ENCODE assay signal across 19 cellular contexts in the genomic region with DNA sequence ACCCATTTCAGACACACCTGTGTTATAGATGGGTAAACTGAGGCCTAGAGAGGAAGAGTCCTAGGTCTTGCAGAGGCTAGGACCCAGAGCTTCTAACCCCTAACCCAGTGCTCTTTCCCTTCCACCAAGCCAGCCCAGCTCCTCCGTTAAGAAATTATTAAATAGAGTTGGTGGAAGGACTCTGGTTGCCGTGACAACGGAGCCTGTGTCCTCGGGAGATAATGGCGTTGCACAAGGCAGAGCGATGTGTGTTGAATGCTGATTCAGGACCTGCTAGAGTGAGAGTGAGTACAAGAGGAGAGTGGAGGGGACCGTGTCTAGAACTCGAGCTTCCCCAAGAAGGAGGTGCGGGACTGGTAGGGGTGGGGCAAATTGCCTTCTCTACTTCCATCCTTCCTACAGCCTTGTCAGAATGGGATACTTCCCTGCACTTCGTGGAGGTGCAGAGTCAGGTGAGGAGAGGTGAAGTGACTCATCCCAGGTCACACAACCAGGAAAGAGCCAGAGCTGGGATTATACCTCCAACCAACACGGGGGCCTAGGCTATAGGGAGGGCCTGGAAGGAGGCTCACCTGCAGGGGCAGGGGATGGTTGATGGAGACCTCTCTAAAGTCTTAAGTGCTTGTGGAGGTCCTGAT. TPM values are rescaled to one million over a fixed set of nuclear protein-coding genes. Genes with fewer than 3 reads are reported as not detected.
DNase-seq lines count a peak whose midpoint lies in the region; ATAC-seq, FAIRE-seq and TF ChIP-seq lines count a peak whose summit lies in the region.
"Had no signal": no experiment of that assay in that cellular context is flagged by ENCODE, and none has a peak within 500 bp of the region (broad histone marks: within the 10 kb centered on the region; RNA-seq: fewer than 3 reads in every experiment).

No MANE protein-coding gene starts in this region.

- TF ChIP-seq POLR2A in GM12892 (IDR thresholded peaks at IDR 0.05; ENCODE audit: low read depth, low read length) = no peak

- no peak overlapping the region for H3K4me3 ChIP-seq in fibroblast of pulmonary artery (replicated peaks; ENCODE audit: low read depth, low read length)
- H3K4me3 ChIP-seq in neural cell (ENCODE audit: low read length) = peak overlapping the region; percentile 52
- H3K4me3 ChIP-seq: right atrium auricular region, upper lobe of right lung had no signal

- H2AFZ ChIP-seq in neural cell (ENCODE audit: low read depth, low read length) = no peak overlapping the region

- TF ChIP-seq EP300 in neural cell (conservative IDR thresholded peaks at IDR 0.05; ENCODE audit: poor library complexity, severe bottlenecking) = peak; percentile 39

- no peaks in the 10 kb centered on the region for H3K9me3 ChIP-seq in neural cell (ENCODE audit: low read length)
- H3K9me3 ChIP-seq: right atrium auricular region, upper lobe of right lung had no signal

- ATAC-seq in activated CD4-positive, CD25-positive, alpha-beta regulatory T cell treated with anti-CD3 and anti-CD28 coated beads, Interleukin-2, amount 50 U/mL, for 24 hours = no peak
- ATAC-seq in HG03045 (IDR thresholded peaks at IDR 0.05; ENCODE audit: unreplicated experiment) = no peak
- ATAC-seq: activated T-cell treated with anti-CD3 and anti-CD28 coated beads, Interleukin-2, amount 50 U/mL, for 4 hours; Right ventricle myocardium inferior; upper lobe of right lung had no signal

- no peak for FAIRE-seq in GM12892 (lab: Jason Lieb, UNC)

- TF ChIP-seq CTCF in fibroblast of pulmonary artery (IDR thresholded peaks at IDR 0.05; ENCODE audit: low read length, missing control alignments) = no peak
- no peak for TF ChIP-seq CTCF in neural cell (IDR thresholded peaks at IDR 0.05; ENCODE audit: poor library complexity, severe bottlenecking)

- DNase-seq in ELR (ENCODE audit: low read depth) (peak; percentile 6), NCI-H2227 (lab: John Stamatoyannopoulos, UW; ENCODE audit: unreplicated experiment) (peak; percentile 77), fibroblast of pulmonary artery (ENCODE audit: low read depth) (peak; percentile 16), GOT3 (lab: John Stamatoyannopoulos, UW) (no peak), GM12892 (ENCODE audit: insufficient read length) (no peak)
- DNase-seq: activated CD4-positive, alpha-beta T cell treated with anti-CD3 and anti-CD28 coated beads, Interleukin-2, amount 10 ng/mL, durations not matched to agents 7 days and 5 days; activated T-cell treated with anti-CD3 and anti-CD28 coated beads, Interleukin-2, amount 50 U/mL, for 4 hours; DND-41; NCI-H1105 treated with DMSO at 0.1 percent for 48 hours; NCI-H82; stimulated activated CD4-positive, alpha-beta T cell treated with anti-CD3 and anti-CD28 coated beads, Interleukin-4, amount 100 ng/mL, for 24 hours; upper lobe of right lung had no signal

- H3K9me2 ChIP-seq in neural cell (ENCODE audit: insufficient read depth, low read length) = no peaks in the 10 kb centered on the region

- H4K20me1 ChIP-seq in neural cell (ENCODE audit: insufficient read depth) = no peaks in the 10 kb centered on the region

- no peaks in the 10 kb centered on the region for H3K27me3 ChIP-seq in neural cell (ENCODE audit: insufficient read depth, low read depth, low read length)
- H3K27me3 ChIP-seq: right atrium auricular region, upper lobe of right lung had no signal

- H3K27ac ChIP-seq in neural cell (ENCODE audit: low read length) = peak overlapping the region; percentile 82
- H3K27ac ChIP-seq: right atrium auricular region, upper lobe of right lung had no signal

- no peaks in the 10 kb centered on the region for H3K36me3 ChIP-seq in neural cell (ENCODE audit: insufficient read depth, low read length)
- H3K36me3 ChIP-seq: right atrium auricular region, upper lobe of right lung had no signal

- peak; percentile 41 for TF ChIP-seq RAD21 in neural cell (conservative IDR thresholded peaks at IDR 0.05)

- peak overlapping the region; percentile 51 for H3K9ac ChIP-seq in neural cell (ENCODE audit: low read length)

- no peaks in the 10 kb centered on the region for H3F3A ChIP-seq in neural cell (ENCODE audit: insufficient read depth, low read length, poor library complexity, severe bottlenecking)

- peak overlapping the region; percentile 42 for H3K4me2 ChIP-seq in neural cell (ENCODE audit: low read length)

- peaks cover 22% of the 10 kb centered on the region for H3K79me2 ChIP-seq in neural cell (replicated peaks; ENCODE audit: insufficient read depth, low read length)

TF ChIP-seq in neural cell, 6 proteins besides CTCF, POLR2A, EP300 and RAD21:
- TF ChIP-seq SMC3 (conservative IDR thresholded peaks at IDR 0.05; ENCODE audit: poor library complexity) = peak; percentile 39
- TF ChIP-seq, protein P1, sequence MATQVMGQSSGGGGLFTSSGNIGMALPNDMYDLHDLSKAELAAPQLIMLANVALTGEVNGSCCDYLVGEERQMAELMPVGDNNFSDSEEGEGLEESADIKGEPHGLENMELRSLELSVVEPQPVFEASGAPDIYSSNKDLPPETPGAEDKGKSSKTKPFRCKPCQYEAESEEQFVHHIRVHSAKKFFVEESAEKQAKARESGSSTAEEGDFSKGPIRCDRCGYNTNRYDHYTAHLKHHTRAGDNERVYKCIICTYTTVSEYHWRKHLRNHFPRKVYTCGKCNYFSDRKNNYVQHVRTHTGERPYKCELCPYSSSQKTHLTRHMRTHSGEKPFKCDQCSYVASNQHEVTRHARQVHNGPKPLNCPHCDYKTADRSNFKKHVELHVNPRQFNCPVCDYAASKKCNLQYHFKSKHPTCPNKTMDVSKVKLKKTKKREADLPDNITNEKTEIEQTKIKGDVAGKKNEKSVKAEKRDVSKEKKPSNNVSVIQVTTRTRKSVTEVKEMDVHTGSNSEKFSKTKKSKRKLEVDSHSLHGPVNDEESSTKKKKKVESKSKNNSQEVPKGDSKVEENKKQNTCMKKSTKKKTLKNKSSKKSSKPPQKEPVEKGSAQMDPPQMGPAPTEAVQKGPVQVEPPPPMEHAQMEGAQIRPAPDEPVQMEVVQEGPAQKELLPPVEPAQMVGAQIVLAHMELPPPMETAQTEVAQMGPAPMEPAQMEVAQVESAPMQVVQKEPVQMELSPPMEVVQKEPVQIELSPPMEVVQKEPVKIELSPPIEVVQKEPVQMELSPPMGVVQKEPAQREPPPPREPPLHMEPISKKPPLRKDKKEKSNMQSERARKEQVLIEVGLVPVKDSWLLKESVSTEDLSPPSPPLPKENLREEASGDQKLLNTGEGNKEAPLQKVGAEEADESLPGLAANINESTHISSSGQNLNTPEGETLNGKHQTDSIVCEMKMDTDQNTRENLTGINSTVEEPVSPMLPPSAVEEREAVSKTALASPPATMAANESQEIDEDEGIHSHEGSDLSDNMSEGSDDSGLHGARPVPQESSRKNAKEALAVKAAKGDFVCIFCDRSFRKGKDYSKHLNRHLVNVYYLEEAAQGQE (IDR thresholded peaks at IDR 0.05; ENCODE audit: borderline replicate concordance) = peak; percentile 88
- peak; percentile 59 for TF ChIP-seq POLR2AphosphoS5 (IDR thresholded peaks at IDR 0.05)
- no peak for TF ChIP-seq TAF1 (IDR thresholded peaks at IDR 0.05; ENCODE audit: low read depth)
- no peak for TF ChIP-seq EZH2 (IDR thresholded peaks at IDR 0.05; ENCODE audit: borderline replicate concordance, insufficient read depth, low read length, poor library complexity, severe bottlenecking)
- no peak for TF ChIP-seq MXI1 (conservative IDR thresholded peaks at IDR 0.05; ENCODE audit: poor library complexity, severe bottlenecking)

RNA-seq across cellular contexts. Expression of a gene that starts 8.6 kb away (rescaled TPM):
- 43.2 and 52.0 TPM in 2 replicates for polyA plus RNA-seq in neural cell
- polyA minus RNA-seq in neural cell = 61.6 and 66.3 TPM in 2 replicates
- not detected for polyA plus RNA-seq in GM12892 (2012; ENCODE audit: missing spikeins)
- polyA plus RNA-seq: BJ, fibroblast of lung had no signal

Comparison
In these comparisons a context has a peak if more than half of its experiments do, and no peak if none do; other contexts are left out.
1. DNase-seq: peak in ELR (single experiment), NCI-H2227 (single experiment) and fibroblast of pulmonary artery (single experiment); none in GOT3 (single experiment) and GM12892 (single experiment).